In the genomic region with DNA sequence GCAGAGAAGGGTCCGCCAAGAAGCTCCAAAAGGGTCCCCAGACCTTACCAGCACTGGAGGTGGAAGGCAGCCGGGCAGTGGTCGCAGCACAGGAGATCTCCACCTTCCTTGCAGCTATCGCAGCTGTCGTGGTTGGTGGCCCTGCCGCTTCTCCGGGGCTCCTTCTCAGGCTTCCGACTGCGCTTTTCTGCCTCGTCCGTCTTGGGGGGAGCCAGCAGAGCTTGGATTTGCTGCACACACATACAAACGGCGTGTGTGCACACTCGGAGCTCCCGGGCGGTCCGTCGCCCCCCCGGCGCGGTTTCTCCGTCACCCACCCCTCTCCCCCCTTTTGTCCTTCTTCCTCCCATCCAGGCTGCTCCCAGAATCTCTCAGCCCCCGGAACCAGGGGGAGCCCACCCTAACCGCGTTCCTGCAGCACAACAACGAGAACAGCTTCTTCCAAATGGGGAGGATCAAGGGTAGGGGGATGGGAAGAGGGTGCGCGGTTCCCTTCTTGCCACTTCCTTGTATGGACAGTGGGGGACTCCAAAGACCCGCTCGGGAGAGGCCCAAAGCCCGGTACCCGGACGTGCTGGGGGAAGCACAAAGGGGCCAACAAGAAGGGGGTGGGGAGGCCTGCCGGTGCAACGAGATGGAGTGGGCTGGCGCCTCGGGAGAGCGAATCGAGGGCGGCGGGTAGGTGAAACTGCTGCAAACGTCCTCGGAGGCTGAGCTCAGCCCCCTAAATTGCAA, we compare ENCODE assay signal across 8 cellular contexts. TPM values are rescaled to one million over a fixed set of nuclear protein-coding genes. Genes with fewer than 3 reads are reported as not detected.
DNase-seq lines count a peak whose midpoint lies in the region; ATAC-seq and TF ChIP-seq lines count a peak whose summit lies in the region.

No MANE protein-coding gene starts in this region.

- no peaks in the 10 kb centered on the region for H3K27me3 Mint-ChIP-seq in central memory CD8-positive, alpha-beta T cell

- peaks cover 25% of the 10 kb centered on the region for H3K4me1 Mint-ChIP-seq in central memory CD8-positive, alpha-beta T cell

- H3K9me3 Mint-ChIP-seq in central memory CD8-positive, alpha-beta T cell: no peaks in the 10 kb centered on the region

- no peak for ATAC-seq in central memory CD8-positive, alpha-beta T cell (replicated peaks; ENCODE audit: extremely low read depth, poor library complexity, severe bottlenecking)
- ATAC-seq in left colon: no peak
- ATAC-seq in HG03457 (IDR thresholded peaks at IDR 0.05; ENCODE audit: unreplicated experiment): no peak
- ATAC-seq in HG02852 (IDR thresholded peaks at IDR 0.05; ENCODE audit: unreplicated experiment): no peak

- H3K36me3 Mint-ChIP-seq in central memory CD8-positive, alpha-beta T cell (ENCODE audit: insufficient read depth): peaks cover 16% of the 10 kb centered on the region

- peak overlapping the region; percentile 83 for H3K4me3 ChIP-seq in WI38 (ENCODE audit: low read depth, low read length)

- intact Hi-C loops in left colon (cut with DNase I, micrococcal nuclease): no loop called here

- no peak overlapping the region for H3K4me3 Mint-ChIP-seq in central memory CD8-positive, alpha-beta T cell

- H3K27ac Mint-ChIP-seq in central memory CD8-positive, alpha-beta T cell (ENCODE audit: low read depth): peak overlapping the region; percentile 97

- DNase-seq in DMS 273 (lab: John Stamatoyannopoulos, UW; ENCODE audit: unreplicated experiment): peak; percentile 80
- DNase-seq in M059J (ENCODE audit: low read depth): peak; percentile 65
- peak; percentile 42 to 47 for DNase-seq in central memory CD8-positive, alpha-beta T cell (ENCODE audit: low spot score in 2 of 2)
- peak; percentile 67 to 74 for DNase-seq in left colon
- peak; percentile 53 for DNase-seq in stimulated activated CD4-positive, alpha-beta T cell treated with anti-CD3 and anti-CD28 coated beads, Interleukin-1b, Interleukin-23, amount 100 ng/mL, for 48 hours

- no peak for TF ChIP-seq CTCF in WI38 (IDR thresholded peaks at IDR 0.05; ENCODE audit: low read depth, low read length)

RNA-seq across cellular contexts. Expression of gene PHF12, which starts 1.1 kb away (rescaled TPM):
- total RNA-seq in M059J (2014; rRNA removed; shearing (Covaris generic)): 19.8 and 22.9 TPM in 2 replicates
- total RNA-seq in left colon: 10 to 100 TPM; 33.1 to 42.3 TPM

RNA-seq across cellular contexts. Expression of gene DHRS13, which starts 47.3 kb away (rescaled TPM):
- total RNA-seq in M059J (2014; rRNA removed; shearing (Covaris generic)): 7.1 and 9.0 TPM in 2 replicates
- 1 to 10 TPM; 6.3 to 7.5 TPM for total RNA-seq in left colon

RNA-seq across cellular contexts. Expression of gene FLOT2, which starts 52.7 kb away (rescaled TPM):
- total RNA-seq in M059J (2014; rRNA removed; shearing (Covaris generic)): 23.6 and 27.6 TPM in 2 replicates
- total RNA-seq in left colon: 10 to 100 TPM; 82.4 to 91.5 TPM

RNA-seq across cellular contexts. Expression of gene SEZ6, which starts 55.6 kb away (rescaled TPM):
- not detected in 2 replicates for total RNA-seq in M059J (2014; rRNA removed; shearing (Covaris generic))
- under 1 TPM; 0.46 to 0.81 TPM for total RNA-seq in left colon
